9 cellular contexts compared by ENCODE assay signal in the genomic region with DNA sequence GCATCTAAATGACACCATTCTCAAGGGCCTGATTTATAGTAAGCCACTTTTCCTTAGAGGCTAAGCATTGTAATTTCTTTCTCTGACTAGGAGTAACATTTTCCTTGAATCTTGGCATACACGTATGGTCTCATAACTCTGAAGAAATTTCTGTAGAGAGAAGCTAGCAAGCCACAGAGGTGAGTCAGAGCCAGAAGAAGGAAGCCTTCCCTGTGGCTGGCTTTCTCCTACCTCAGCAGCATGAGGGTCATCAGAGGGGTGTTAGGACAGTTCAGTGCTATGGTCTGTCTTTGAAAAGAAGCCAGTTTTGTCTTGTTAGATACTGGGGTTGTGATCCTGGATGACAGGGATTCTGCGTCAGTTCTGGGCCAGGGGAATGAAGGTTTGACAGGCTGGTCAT. TPM values are rescaled to one million over a fixed set of nuclear protein-coding genes. Genes with fewer than 3 reads are reported as not detected.
DNase-seq lines count a peak whose midpoint lies in the region; ATAC-seq, FAIRE-seq and TF ChIP-seq lines count a peak whose summit lies in the region.
"Had no signal": no experiment of that assay in that cellular context is flagged by ENCODE, and none has a peak within 500 bp of the region (broad histone marks: within the 10 kb centered on the region; RNA-seq: fewer than 3 reads in every experiment).

No MANE protein-coding gene starts in this region.

- TF ChIP-seq CTCF in BJ (IDR thresholded peaks at IDR 0.05; ENCODE audit: insufficient read depth, low read depth, low read length) (no peak), K562 (IDR thresholded peaks at IDR 0.05 in 2 of 3, conservative IDR thresholded peaks at IDR 0.05 in 1 of 3; ENCODE audit: insufficient read depth in 2 of 3, low read depth in 1 of 3, low read length in 3 of 3) (no peak), GM10266 (IDR thresholded peaks at IDR 0.05; ENCODE audit: control insufficient read depth, insufficient read depth, low read depth, missing control alignments) (no peak), A673 (conservative IDR thresholded peaks at IDR 0.05; ENCODE audit: low read depth, low read length) (no peak)

- no peaks in the 10 kb centered on the region for H3K36me3 ChIP-seq in BJ (ENCODE audit: control insufficient read depth, insufficient read depth, low read length)
- H3K36me3 ChIP-seq in K562 (ENCODE audit: control insufficient read depth, insufficient read depth, low read length) = no peaks in the 10 kb centered on the region
- no peaks in the 10 kb centered on the region for H3K36me3 ChIP-seq in A673 (ENCODE audit: insufficient read depth, low read length, poor library complexity, severe bottlenecking)

- H3K9me3 ChIP-seq in K562 (replicated peaks; ENCODE audit: control insufficient read depth, insufficient read depth, low read depth, low read length) (no peaks in the 10 kb centered on the region), A673 (ENCODE audit: low read depth, low read length, poor library complexity, severe bottlenecking) (no peaks in the 10 kb centered on the region)

- no peak overlapping the region for H2AFZ ChIP-seq in K562 (ENCODE audit: low read depth, low read length)

- H3K79me2 ChIP-seq in K562 (ENCODE audit: control insufficient read depth, insufficient read depth, low read length) = peaks cover 16% of the 10 kb centered on the region; the same call in 2 of the 3 replicates

- BruUV-seq in K562 (replicated peaks; lab: Mats Ljungman, UMichigan) = no TSS peak
- BruUV-seq in A673 (replicated peaks; lab: Mats Ljungman, UMichigan) = no TSS peak

- peak overlapping the region in 7 of 10 donors; percentile 46 to 74 (median 62) for H3K27ac Mint-ChIP-seq in naive thymus-derived CD8-positive, alpha-beta T cell

- no peak overlapping the region for H3K27ac ChIP-seq in K562 (ENCODE audit: extremely low read depth, low read depth, low read length)
- no peak overlapping the region for H3K27ac ChIP-seq in A673 (ENCODE audit: low read depth, low read length, poor library complexity, severe bottlenecking)

- peaks cover 15 to 32% of the 10 kb centered on the region in 2 experiments for H3K4me1 ChIP-seq in K562 (replicated peaks in 1 of 2; ENCODE audit: control insufficient read depth in 2 of 2, insufficient read depth in 2 of 2, low read length in 2 of 2)
- H3K4me1 ChIP-seq in A673 (ENCODE audit: insufficient read depth, low read length, poor library complexity, severe bottlenecking) = peaks cover 9% of the 10 kb centered on the region

- no peak overlapping the region for H3K9ac ChIP-seq in K562 (ENCODE audit: insufficient read depth in 1 of 2, low read depth in 2 of 2, low read length in 2 of 2)

- H4K20me1 ChIP-seq in K562 (replicated peaks; ENCODE audit: control insufficient read depth, insufficient read depth, low read length) = no peaks in the 10 kb centered on the region; the same call in 1 of the 2 replicates

- H3K27me3 ChIP-seq in BJ (ENCODE audit: control insufficient read depth, insufficient read depth, low read length) (no peaks in the 10 kb centered on the region), K562 (ENCODE audit: control insufficient read depth in 2 of 2, insufficient read depth in 2 of 2, low read length in 2 of 2) (no peaks in the 10 kb centered on the region), A673 (replicated peaks; ENCODE audit: insufficient read depth, low read depth, low read length, poor library complexity) (no peaks in the 10 kb centered on the region)

- peak; percentile 44 for FAIRE-seq in K562 (lab: Jason Lieb, UNC)

- no peaks in the 10 kb centered on the region for H3K9me1 ChIP-seq in K562 (ENCODE audit: control insufficient read depth, insufficient read depth, low read length)

- no peak for TF ChIP-seq EP300 in K562 (IDR thresholded peaks at IDR 0.05; ENCODE audit: low read length)

- no peaks in the 10 kb centered on the region for H3K9me3 Mint-ChIP-seq in naive thymus-derived CD8-positive, alpha-beta T cell

- POLR2A ChIA-PET in BJ (lab: Charles Lee) (interaction anchor here (0.5 kb wide), 1 partner anchor 51 kb away, joined by 9 read pairs; no protein-coding TSS in a partner anchor), K562 (lab: Yijun Ruan, JAX) (interaction anchor here (1.6 kb wide), 1 partner anchor 9 kb away, joined by 3 read pairs; no protein-coding TSS in a partner anchor), A673 (lab: Charles Lee; ENCODE audit: low non-redundant PET) (no interaction called here)
- POLR2A ChIA-PET in naive thymus-derived CD8-positive, alpha-beta T cell (lab: Charles Lee) = interaction anchor here (0.8 kb wide), 1 partner anchor 398 kb away, joined by 6 read pairs; no protein-coding TSS in a partner anchor

- H3K4me3 Mint-ChIP-seq in naive thymus-derived CD8-positive, alpha-beta T cell = peak overlapping the region in 9 of 10 donors; percentile 8 to 76 (median 37)

- ATAC-seq in K562 (no peak), GM18520 (IDR thresholded peaks at IDR 0.05; ENCODE audit: unreplicated experiment) (no peak)
- ATAC-seq in naive thymus-derived CD8-positive, alpha-beta T cell = no peak

- in situ Hi-C loops in K562 (cut with MboI) = no loop called here

- CTCF ChIA-PET in BJ (lab: Yijun Ruan, JAX) (interaction anchor here (1.0 to 1.5 kb wide), 2 partner anchors 29 to 36 kb away, joined by 3 read pairs; no protein-coding TSS in a partner anchor), K562 (lab: Yijun Ruan, JAX; ENCODE audit: low intra/inter-chr PET ratio) (no interaction called here), A673 (lab: Charles Lee) (no interaction called here)

- H3K4me1 Mint-ChIP-seq in naive thymus-derived CD8-positive, alpha-beta T cell = peaks cover 48 to 86% (median 79%) of the 10 kb centered on the region in 4 donors

- H3K27me3 Mint-ChIP-seq in naive thymus-derived CD8-positive, alpha-beta T cell = no peaks in the 10 kb centered on the region

- H3K36me3 Mint-ChIP-seq in naive thymus-derived CD8-positive, alpha-beta T cell = no peaks in the 10 kb centered on the region

- H3K4me2 ChIP-seq in K562 (ENCODE audit: insufficient read depth, low read length) = no peak overlapping the region

- WGBS in K562 (ENCODE audit: insufficient coverage, low coverage, missing lambda C conversion rate) = 73% methylated on average over 2 of the region's 2 CpGs

- no peak for TF ChIP-seq POLR2A in K562 (conservative IDR thresholded peaks at IDR 0.05)

- no peak for TF ChIP-seq RAD21 in K562 (CRISPR knock-in tag; conservative IDR thresholded peaks at IDR 0.05 in 1 of 2, IDR thresholded peaks at IDR 0.05 in 1 of 2)

- intact Hi-C loops in K562 (cut with micrococcal nuclease) (no loop called here), A673 (cut with micrococcal nuclease; ENCODE audit: unreplicated experiment) (no loop called here)

- DNase-seq in BJ (ENCODE audit: low read depth) = peak; percentile 66
- peak; percentile 95 for DNase-seq in M059J (ENCODE audit: low read depth)
- DNase-seq in K562 (ENCODE audit: extremely low read depth in 1 of 4, low spot score in 3 of 4) = no peak
- DNase-seq in naive thymus-derived CD8-positive, alpha-beta T cell = no peak
- no peak for DNase-seq in GM10266 (ENCODE audit: extremely low spot score)
- no peak for DNase-seq in C1 segment of cervical spinal cord (lab: John Stamatoyannopoulos, UW)
- DNase-seq in A673 (ENCODE audit: low spot score) = no peak
- DNase-seq: Right ventricle myocardium superior had no signal

- no peak overlapping the region for H3K4me3 ChIP-seq in BJ (ENCODE audit: low read depth, low read length)
- no peak overlapping the region for H3K4me3 ChIP-seq in K562
- H3K4me3 ChIP-seq in A673 (ENCODE audit: low read depth, low read length, poor library complexity, severe bottlenecking) = no peak overlapping the region

RNA-seq across cellular contexts. Expression of gene SNX30, which starts 3.2 kb away (rescaled TPM):
- polyA plus RNA-seq in BJ (2011; rRNA removed) (6.1 and 9.1 TPM in 2 replicates), K562 (2011; rRNA removed) (2.4 and 3.1 TPM in 2 replicates), K562 (2014; fragmentation: Illumina TruSeq; extraction: Trizol) (3.9 and 4.4 TPM in 2 replicates), K562 (2014; fragmentation: Nextera tagmentation; extraction: Ambion mirVana) (under 1 TPM; 0.76 to 0.99 TPM), K562 (2014; rRNA removed) (2.9 and 10.6 TPM in 2 replicates)
- 10.4 and 12.4 TPM in 2 replicates for polyA minus RNA-seq in BJ (2011; rRNA and poly(A)+ RNA removed)
- 5.7 and 11.0 TPM in 2 replicates for total RNA-seq in M059J (2014; rRNA removed; shearing (Covaris generic))
- total RNA-seq in K562 (2011; cell fraction: chromatin; rRNA removed; ENCODE audit: low replicate concordance) = 5.4 and 7.0 TPM in 2 replicates
- 2.7 and 2.9 TPM in 2 replicates for total RNA-seq in K562 (2011; cell fraction: nucleolus; rRNA removed)
- total RNA-seq in K562 (2011; cell fraction: nucleoplasm; rRNA removed) = 5.1 and 7.3 TPM in 2 replicates
- total RNA-seq in K562 (2014; rRNA removed) (3.3 and 3.6 TPM in 2 replicates), K562 (2014; rRNA removed; fragmentation: Illumina TruSeq; extraction: Trizol) (4.5 and 5.0 TPM in 2 replicates), K562 (2015; rRNA removed; fragmentation: Illumina TruSeq; extraction: Trizol) (4.9 and 5.9 TPM in 2 replicates), K562 (2021) (4.2 and 4.8 TPM in 2 replicates), A673 (2021) (6.1 and 6.6 TPM in 2 replicates)
- 1.3 and 2.7 TPM in 2 replicates for polyA plus RNA-seq in K562 (2011; cell fraction: cytosol; rRNA removed)
- 4.7 and 4.8 TPM in 2 replicates for polyA plus RNA-seq in K562 (2011; cell fraction: nucleus; rRNA removed)
- 3.2 and 3.8 TPM in 2 replicates for polyA plus RNA-seq in K562 (2012)
- 6.5 and 8.2 TPM in 2 replicates for polyA minus RNA-seq in K562 (2011; rRNA and poly(A)+ RNA removed)
- 2.8 and 3.0 TPM in 2 replicates for polyA minus RNA-seq in K562 (2011; cell fraction: cytosol; rRNA and poly(A)+ RNA removed)
- polyA minus RNA-seq in K562 (2011; cell fraction: nucleus; rRNA and poly(A)+ RNA removed) = 1.6 and 2.8 TPM in 2 replicates
- 10 to 100 TPM; 10.3 to 10.4 TPM for total RNA-seq in naive thymus-derived CD8-positive, alpha-beta T cell
- 1 to 10 TPM; 1.7 to 3.6 (median 2.2) TPM for polyA plus RNA-seq in naive thymus-derived CD8-positive, alpha-beta T cell

RNA-seq across cellular contexts. Expression of gene INIP, which starts 35.8 kb away (rescaled TPM):
- polyA plus RNA-seq in BJ (2011; rRNA removed) = 10.9 and 23.8 TPM in 2 replicates
- 11.3 and 11.9 TPM in 2 replicates for polyA minus RNA-seq in BJ (2011; rRNA and poly(A)+ RNA removed)
- total RNA-seq in M059J (2014; rRNA removed; shearing (Covaris generic)) = 43.7 and 45.4 TPM in 2 replicates
- total RNA-seq in K562 (2011; cell fraction: chromatin; rRNA removed; ENCODE audit: low replicate concordance) = 11.0 and 32.0 TPM in 2 replicates
- total RNA-seq in K562 (2011; cell fraction: nucleolus; rRNA removed) = 9.7 and 10.3 TPM in 2 replicates
- total RNA-seq in K562 (2011; cell fraction: nucleoplasm; rRNA removed) = 13.9 and 24.1 TPM in 2 replicates
- total RNA-seq in K562 (2014; rRNA removed) = 11.9 and 17.8 TPM in 2 replicates
- 38.8 and 47.6 TPM in 2 replicates for total RNA-seq in K562 (2014; rRNA removed; fragmentation: Illumina TruSeq; extraction: Trizol)
- total RNA-seq in K562 (2015; rRNA removed; fragmentation: Illumina TruSeq; extraction: Trizol) = 30.9 and 32.1 TPM in 2 replicates
- total RNA-seq in K562 (2021) = 28.5 and 33.0 TPM in 2 replicates
- polyA plus RNA-seq in K562 (2011; rRNA removed) = 47.2 and 56.8 TPM in 2 replicates
- 9.6 and 24.1 TPM in 2 replicates for polyA plus RNA-seq in K562 (2011; cell fraction: cytosol; rRNA removed)
- 6.4 and 10.8 TPM in 2 replicates for polyA plus RNA-seq in K562 (2011; cell fraction: nucleus; rRNA removed)
- 20.4 and 29.5 TPM in 2 replicates for polyA plus RNA-seq in K562 (2012)
- 28.7 and 37.3 TPM in 2 replicates for polyA plus RNA-seq in K562 (2014; fragmentation: Illumina TruSeq; extraction: Trizol)
- 10 to 100 TPM; 87.0 to 87.9 TPM for polyA plus RNA-seq in K562 (2014; fragmentation: Nextera tagmentation; extraction: Ambion mirVana)
- polyA plus RNA-seq in K562 (2014; rRNA removed) = 26.0 and 30.0 TPM in 2 replicates
- polyA minus RNA-seq in K562 (2011; rRNA and poly(A)+ RNA removed) = 41.9 and 45.6 TPM in 2 replicates
- polyA minus RNA-seq in K562 (2011; cell fraction: cytosol; rRNA and poly(A)+ RNA removed) = 9.2 and 13.8 TPM in 2 replicates
- 7.0 and 10.2 TPM in 2 replicates for polyA minus RNA-seq in K562 (2011; cell fraction: nucleus; rRNA and poly(A)+ RNA removed)
- total RNA-seq in naive thymus-derived CD8-positive, alpha-beta T cell = 10 to 100 TPM; 25.8 to 26.0 TPM
- polyA plus RNA-seq in naive thymus-derived CD8-positive, alpha-beta T cell = 10 to 100 TPM; 26.6 to 38.9 (median 38.5) TPM
- 26.6 and 28.9 TPM in 2 replicates for total RNA-seq in A673 (2021)

Comparison
In these comparisons a context has a peak if more than half of its experiments do, and no peak if none do; other contexts are left out.
1. DNase-seq: peak in BJ (single experiment) and M059J (single experiment); none in K562 (0 of 4), naive thymus-derived CD8-positive, alpha-beta T cell (0 of 10), GM10266 (single experiment), C1 segment of cervical spinal cord (0 of 14) and A673 (single experiment).